Comparison of ENCODE assay signal across 2 cellular contexts in the genomic region with DNA sequence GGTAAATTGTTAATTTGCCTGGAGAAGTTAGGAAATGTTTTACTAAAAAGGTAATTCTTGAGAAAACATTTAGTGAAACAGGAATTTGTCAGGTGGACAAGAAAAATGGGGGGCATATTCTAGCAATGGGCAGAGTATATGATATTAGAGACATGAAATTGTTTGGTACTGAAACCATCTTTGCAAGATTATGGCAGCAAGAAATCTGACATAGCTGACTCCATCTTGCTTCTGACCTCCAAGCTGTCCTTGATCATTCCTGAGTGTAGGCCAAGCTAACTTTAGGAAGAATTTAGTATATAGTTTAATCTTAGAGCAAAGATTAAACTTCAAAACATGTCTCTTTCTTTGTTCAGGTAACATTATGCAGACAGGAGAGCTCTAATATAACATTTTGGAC.
TF ChIP-seq lines count a peak whose summit lies in the region.

No MANE protein-coding gene starts in this region.

TF ChIP-seq in K562, 482 proteins besides CTCF, POLR2A, EP300 and RAD21 (continued from another document and continues in another):
- TF ChIP-seq DMBX1 (CRISPR knock-in tag; IDR thresholded peaks at IDR 0.05; ENCODE audit: borderline replicate concordance) (peak; percentile 77), ZNF311 (CRISPR knock-in tag; IDR thresholded peaks at IDR 0.05) (peak; percentile 93), SP2 (IDR thresholded peaks at IDR 0.05; ENCODE audit: extremely low read depth, low read depth, low read length, poor library complexity, severe bottlenecking) (no peak), HDGF (IDR thresholded peaks at IDR 0.05) (no peak), RCOR1 (IDR thresholded peaks at IDR 0.05; ENCODE audit: borderline replicate concordance in 1 of 2, low read depth in 2 of 2, low read length in 2 of 2) (no peak), CEBPB (tag; IDR thresholded peaks at IDR 0.05) (no peak), BCOR (IDR thresholded peaks at IDR 0.05) (no peak), ZNF165 (CRISPR knock-in tag; IDR thresholded peaks at IDR 0.05; ENCODE audit: borderline replicate concordance) (no peak), NCOR1 (IDR thresholded peaks at IDR 0.05) (no peak), FOS (IDR thresholded peaks at IDR 0.05; ENCODE audit: extremely low read depth, insufficient read length) (no peak), SRSF9 (IDR thresholded peaks at IDR 0.05; ENCODE audit: borderline replicate concordance, low read depth, low read length) (no peak), ZKSCAN8 (CRISPR knock-in tag; IDR thresholded peaks at IDR 0.05) (no peak)
- TF ChIP-seq, protein P1, sequence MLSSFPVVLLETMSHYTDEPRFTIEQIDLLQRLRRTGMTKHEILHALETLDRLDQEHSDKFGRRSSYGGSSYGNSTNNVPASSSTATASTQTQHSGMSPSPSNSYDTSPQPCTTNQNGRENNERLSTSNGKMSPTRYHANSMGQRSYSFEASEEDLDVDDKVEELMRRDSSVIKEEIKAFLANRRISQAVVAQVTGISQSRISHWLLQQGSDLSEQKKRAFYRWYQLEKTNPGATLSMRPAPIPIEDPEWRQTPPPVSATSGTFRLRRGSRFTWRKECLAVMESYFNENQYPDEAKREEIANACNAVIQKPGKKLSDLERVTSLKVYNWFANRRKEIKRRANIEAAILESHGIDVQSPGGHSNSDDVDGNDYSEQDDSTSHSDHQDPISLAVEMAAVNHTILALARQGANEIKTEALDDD (IDR thresholded peaks at IDR 0.05): no peak
- TF ChIP-seq, protein P2, sequence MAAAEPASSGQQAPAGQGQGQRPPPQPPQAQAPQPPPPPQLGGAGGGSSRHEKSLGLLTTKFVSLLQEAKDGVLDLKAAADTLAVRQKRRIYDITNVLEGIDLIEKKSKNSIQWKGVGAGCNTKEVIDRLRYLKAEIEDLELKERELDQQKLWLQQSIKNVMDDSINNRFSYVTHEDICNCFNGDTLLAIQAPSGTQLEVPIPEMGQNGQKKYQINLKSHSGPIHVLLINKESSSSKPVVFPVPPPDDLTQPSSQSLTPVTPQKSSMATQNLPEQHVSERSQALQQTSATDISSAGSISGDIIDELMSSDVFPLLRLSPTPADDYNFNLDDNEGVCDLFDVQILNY (CRISPR knock-in tag; IDR thresholded peaks at IDR 0.05): no peak
- TF ChIP-seq, protein P3, sequence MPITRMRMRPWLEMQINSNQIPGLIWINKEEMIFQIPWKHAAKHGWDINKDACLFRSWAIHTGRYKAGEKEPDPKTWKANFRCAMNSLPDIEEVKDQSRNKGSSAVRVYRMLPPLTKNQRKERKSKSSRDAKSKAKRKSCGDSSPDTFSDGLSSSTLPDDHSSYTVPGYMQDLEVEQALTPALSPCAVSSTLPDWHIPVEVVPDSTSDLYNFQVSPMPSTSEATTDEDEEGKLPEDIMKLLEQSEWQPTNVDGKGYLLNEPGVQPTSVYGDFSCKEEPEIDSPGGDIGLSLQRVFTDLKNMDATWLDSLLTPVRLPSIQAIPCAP (CRISPR knock-in tag; IDR thresholded peaks at IDR 0.05; ENCODE audit: borderline replicate concordance): no peak
- TF ChIP-seq, protein P4, sequence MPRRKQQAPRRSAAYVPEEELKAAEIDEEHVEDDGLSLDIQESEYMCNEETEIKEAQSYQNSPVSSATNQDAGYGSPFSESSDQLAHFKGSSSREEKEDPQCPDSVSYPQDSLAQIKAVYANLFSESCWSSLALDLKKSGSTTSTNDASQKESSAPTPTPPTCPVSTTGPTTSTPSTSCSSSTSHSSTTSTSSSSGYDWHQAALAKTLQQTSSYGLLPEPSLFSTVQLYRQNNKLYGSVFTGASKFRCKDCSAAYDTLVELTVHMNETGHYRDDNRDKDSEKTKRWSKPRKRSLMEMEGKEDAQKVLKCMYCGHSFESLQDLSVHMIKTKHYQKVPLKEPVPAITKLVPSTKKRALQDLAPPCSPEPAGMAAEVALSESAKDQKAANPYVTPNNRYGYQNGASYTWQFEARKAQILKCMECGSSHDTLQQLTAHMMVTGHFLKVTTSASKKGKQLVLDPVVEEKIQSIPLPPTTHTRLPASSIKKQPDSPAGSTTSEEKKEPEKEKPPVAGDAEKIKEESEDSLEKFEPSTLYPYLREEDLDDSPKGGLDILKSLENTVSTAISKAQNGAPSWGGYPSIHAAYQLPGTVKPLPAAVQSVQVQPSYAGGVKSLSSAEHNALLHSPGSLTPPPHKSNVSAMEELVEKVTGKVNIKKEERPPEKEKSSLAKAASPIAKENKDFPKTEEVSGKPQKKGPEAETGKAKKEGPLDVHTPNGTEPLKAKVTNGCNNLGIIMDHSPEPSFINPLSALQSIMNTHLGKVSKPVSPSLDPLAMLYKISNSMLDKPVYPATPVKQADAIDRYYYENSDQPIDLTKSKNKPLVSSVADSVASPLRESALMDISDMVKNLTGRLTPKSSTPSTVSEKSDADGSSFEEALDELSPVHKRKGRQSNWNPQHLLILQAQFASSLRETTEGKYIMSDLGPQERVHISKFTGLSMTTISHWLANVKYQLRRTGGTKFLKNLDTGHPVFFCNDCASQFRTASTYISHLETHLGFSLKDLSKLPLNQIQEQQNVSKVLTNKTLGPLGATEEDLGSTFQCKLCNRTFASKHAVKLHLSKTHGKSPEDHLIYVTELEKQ (CRISPR knock-in tag; IDR thresholded peaks at IDR 0.05): peak; percentile 64
- TF ChIP-seq, protein P5, sequence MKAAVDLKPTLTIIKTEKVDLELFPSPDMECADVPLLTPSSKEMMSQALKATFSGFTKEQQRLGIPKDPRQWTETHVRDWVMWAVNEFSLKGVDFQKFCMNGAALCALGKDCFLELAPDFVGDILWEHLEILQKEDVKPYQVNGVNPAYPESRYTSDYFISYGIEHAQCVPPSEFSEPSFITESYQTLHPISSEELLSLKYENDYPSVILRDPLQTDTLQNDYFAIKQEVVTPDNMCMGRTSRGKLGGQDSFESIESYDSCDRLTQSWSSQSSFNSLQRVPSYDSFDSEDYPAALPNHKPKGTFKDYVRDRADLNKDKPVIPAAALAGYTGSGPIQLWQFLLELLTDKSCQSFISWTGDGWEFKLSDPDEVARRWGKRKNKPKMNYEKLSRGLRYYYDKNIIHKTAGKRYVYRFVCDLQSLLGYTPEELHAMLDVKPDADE (conservative IDR thresholded peaks at IDR 0.05; ENCODE audit: control insufficient read depth, low read depth, low read length): no peak
- TF ChIP-seq, protein P6, sequence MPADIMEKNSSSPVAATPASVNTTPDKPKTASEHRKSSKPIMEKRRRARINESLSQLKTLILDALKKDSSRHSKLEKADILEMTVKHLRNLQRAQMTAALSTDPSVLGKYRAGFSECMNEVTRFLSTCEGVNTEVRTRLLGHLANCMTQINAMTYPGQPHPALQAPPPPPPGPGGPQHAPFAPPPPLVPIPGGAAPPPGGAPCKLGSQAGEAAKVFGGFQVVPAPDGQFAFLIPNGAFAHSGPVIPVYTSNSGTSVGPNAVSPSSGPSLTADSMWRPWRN (IDR thresholded peaks at IDR 0.05; ENCODE audit: low read depth): no peak
- TF ChIP-seq, protein P7, sequence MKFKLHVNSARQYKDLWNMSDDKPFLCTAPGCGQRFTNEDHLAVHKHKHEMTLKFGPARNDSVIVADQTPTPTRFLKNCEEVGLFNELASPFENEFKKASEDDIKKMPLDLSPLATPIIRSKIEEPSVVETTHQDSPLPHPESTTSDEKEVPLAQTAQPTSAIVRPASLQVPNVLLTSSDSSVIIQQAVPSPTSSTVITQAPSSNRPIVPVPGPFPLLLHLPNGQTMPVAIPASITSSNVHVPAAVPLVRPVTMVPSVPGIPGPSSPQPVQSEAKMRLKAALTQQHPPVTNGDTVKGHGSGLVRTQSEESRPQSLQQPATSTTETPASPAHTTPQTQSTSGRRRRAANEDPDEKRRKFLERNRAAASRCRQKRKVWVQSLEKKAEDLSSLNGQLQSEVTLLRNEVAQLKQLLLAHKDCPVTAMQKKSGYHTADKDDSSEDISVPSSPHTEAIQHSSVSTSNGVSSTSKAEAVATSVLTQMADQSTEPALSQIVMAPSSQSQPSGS (CRISPR knock-in tag; IDR thresholded peaks at IDR 0.05): no peak

TF ChIP-seq in WTC11, 78 proteins besides CTCF, POLR2A, EP300 and RAD21 (continued from another document and continues in another):
- TF ChIP-seq, protein P8, sequence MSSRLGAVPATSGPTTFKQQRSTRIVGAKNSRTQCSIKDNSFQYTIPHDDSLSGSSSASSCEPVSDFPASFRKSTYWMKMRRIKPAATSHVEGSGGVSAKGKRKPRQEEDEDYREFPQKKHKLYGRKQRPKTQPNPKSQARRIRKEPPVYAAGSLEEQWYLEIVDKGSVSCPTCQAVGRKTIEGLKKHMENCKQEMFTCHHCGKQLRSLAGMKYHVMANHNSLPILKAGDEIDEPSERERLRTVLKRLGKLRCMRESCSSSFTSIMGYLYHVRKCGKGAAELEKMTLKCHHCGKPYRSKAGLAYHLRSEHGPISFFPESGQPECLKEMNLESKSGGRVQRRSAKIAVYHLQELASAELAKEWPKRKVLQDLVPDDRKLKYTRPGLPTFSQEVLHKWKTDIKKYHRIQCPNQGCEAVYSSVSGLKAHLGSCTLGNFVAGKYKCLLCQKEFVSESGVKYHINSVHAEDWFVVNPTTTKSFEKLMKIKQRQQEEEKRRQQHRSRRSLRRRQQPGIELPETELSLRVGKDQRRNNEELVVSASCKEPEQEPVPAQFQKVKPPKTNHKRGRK (CRISPR knock-in tag; IDR thresholded peaks at IDR 0.05; ENCODE audit: borderline replicate concordance): no peak
- TF ChIP-seq GTF2I (CRISPR knock-in tag; conservative IDR thresholded peaks at IDR 0.05) (no peak), EMX1 (CRISPR knock-in tag; IDR thresholded peaks at IDR 0.05) (no peak), ZNF263 (CRISPR knock-in tag; IDR thresholded peaks at IDR 0.05; ENCODE audit: low read depth) (no peak), ELF4 (CRISPR knock-in tag; IDR thresholded peaks at IDR 0.05; ENCODE audit: low read depth) (no peak), NR1H2 (CRISPR knock-in tag; IDR thresholded peaks at IDR 0.05) (no peak), HMGA2 (CRISPR knock-in tag; IDR thresholded peaks at IDR 0.05) (no peak)
- TF ChIP-seq, protein P9, sequence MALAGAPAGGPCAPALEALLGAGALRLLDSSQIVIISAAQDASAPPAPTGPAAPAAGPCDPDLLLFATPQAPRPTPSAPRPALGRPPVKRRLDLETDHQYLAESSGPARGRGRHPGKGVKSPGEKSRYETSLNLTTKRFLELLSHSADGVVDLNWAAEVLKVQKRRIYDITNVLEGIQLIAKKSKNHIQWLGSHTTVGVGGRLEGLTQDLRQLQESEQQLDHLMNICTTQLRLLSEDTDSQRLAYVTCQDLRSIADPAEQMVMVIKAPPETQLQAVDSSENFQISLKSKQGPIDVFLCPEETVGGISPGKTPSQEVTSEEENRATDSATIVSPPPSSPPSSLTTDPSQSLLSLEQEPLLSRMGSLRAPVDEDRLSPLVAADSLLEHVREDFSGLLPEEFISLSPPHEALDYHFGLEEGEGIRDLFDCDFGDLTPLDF (CRISPR knock-in tag; IDR thresholded peaks at IDR 0.05): no peak
- TF ChIP-seq, protein P10, sequence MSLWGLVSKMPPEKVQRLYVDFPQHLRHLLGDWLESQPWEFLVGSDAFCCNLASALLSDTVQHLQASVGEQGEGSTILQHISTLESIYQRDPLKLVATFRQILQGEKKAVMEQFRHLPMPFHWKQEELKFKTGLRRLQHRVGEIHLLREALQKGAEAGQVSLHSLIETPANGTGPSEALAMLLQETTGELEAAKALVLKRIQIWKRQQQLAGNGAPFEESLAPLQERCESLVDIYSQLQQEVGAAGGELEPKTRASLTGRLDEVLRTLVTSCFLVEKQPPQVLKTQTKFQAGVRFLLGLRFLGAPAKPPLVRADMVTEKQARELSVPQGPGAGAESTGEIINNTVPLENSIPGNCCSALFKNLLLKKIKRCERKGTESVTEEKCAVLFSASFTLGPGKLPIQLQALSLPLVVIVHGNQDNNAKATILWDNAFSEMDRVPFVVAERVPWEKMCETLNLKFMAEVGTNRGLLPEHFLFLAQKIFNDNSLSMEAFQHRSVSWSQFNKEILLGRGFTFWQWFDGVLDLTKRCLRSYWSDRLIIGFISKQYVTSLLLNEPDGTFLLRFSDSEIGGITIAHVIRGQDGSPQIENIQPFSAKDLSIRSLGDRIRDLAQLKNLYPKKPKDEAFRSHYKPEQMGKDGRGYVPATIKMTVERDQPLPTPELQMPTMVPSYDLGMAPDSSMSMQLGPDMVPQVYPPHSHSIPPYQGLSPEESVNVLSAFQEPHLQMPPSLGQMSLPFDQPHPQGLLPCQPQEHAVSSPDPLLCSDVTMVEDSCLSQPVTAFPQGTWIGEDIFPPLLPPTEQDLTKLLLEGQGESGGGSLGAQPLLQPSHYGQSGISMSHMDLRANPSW (CRISPR knock-in tag; conservative IDR thresholded peaks at IDR 0.05; ENCODE audit: low read depth): no peak
- TF ChIP-seq, protein P11, sequence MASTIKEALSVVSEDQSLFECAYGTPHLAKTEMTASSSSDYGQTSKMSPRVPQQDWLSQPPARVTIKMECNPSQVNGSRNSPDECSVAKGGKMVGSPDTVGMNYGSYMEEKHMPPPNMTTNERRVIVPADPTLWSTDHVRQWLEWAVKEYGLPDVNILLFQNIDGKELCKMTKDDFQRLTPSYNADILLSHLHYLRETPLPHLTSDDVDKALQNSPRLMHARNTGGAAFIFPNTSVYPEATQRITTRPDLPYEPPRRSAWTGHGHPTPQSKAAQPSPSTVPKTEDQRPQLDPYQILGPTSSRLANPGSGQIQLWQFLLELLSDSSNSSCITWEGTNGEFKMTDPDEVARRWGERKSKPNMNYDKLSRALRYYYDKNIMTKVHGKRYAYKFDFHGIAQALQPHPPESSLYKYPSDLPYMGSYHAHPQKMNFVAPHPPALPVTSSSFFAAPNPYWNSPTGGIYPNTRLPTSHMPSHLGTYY (CRISPR knock-in tag; IDR thresholded peaks at IDR 0.05): no peak
- TF ChIP-seq, protein P7 (CRISPR knock-in tag; IDR thresholded peaks at IDR 0.05; ENCODE audit: borderline replicate concordance, low read depth): no peak
- TF ChIP-seq, protein P12, sequence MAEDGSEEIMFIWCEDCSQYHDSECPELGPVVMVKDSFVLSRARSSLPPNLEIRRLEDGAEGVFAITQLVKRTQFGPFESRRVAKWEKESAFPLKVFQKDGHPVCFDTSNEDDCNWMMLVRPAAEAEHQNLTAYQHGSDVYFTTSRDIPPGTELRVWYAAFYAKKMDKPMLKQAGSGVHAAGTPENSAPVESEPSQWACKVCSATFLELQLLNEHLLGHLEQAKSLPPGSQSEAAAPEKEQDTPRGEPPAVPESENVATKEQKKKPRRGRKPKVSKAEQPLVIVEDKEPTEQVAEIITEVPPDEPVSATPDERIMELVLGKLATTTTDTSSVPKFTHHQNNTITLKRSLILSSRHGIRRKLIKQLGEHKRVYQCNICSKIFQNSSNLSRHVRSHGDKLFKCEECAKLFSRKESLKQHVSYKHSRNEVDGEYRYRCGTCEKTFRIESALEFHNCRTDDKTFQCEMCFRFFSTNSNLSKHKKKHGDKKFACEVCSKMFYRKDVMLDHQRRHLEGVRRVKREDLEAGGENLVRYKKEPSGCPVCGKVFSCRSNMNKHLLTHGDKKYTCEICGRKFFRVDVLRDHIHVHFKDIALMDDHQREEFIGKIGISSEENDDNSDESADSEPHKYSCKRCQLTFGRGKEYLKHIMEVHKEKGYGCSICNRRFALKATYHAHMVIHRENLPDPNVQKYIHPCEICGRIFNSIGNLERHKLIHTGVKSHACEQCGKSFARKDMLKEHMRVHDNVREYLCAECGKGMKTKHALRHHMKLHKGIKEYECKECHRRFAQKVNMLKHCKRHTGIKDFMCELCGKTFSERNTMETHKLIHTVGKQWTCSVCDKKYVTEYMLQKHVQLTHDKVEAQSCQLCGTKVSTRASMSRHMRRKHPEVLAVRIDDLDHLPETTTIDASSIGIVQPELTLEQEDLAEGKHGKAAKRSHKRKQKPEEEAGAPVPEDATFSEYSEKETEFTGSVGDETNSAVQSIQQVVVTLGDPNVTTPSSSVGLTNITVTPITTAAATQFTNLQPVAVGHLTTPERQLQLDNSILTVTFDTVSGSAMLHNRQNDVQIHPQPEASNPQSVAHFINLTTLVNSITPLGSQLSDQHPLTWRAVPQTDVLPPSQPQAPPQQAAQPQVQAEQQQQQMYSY (CRISPR knock-in tag; IDR thresholded peaks at IDR 0.05): no peak
